9 cellular contexts compared by ENCODE assay signal in the genomic region with DNA sequence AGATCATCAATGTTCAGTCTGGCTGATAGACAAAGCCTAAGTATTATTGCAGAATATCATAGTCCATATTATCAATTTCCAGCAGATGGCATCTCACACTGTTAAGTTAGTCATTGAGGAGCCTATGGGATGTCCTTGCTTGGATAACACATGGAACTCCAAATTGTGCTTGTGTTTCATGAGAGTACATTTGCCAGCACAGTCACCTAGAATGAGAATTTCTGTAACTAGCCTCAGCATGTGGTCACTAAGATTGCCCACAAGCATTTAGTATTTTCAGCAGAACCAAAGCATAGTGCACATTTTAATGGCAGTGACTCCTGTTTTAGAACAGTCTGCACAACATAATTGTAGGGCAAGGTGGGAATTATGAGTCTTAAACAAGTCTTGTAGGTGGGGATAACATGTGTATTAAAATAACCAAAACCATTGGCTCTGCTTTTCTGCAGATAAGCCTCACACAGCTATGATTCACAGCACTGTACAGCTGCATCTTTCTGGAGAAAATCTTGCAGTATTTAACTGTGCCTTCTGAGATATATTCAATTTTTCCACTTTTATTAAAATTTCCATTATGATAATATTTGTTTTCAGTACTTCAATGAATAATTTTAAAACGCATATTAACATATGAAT.
DNase-seq lines count a peak whose midpoint lies in the region; ATAC-seq and TF ChIP-seq lines count a peak whose summit lies in the region.
"Had no signal": no experiment of that assay in that cellular context is flagged by ENCODE, and none has a peak within 500 bp of the region (broad histone marks: within the 10 kb centered on the region; RNA-seq: fewer than 3 reads in every experiment).

No MANE protein-coding gene starts in this region.

- no peaks in the 10 kb centered on the region for H3K27me3 Mint-ChIP-seq in naive thymus-derived CD8-positive, alpha-beta T cell
- H3K27me3 Mint-ChIP-seq: IgD-negative memory B cell had no signal

- in situ Hi-C loops in G401 (cut with HindIII; ENCODE audit: low sequenced_read_pairs) = no loop called here

- peaks cover 0 to 4% (median 2%) of the 10 kb centered on the region in 9 donors for H3K9me3 Mint-ChIP-seq in naive thymus-derived CD8-positive, alpha-beta T cell
- peaks cover 8% of the 10 kb centered on the region for H3K9me3 Mint-ChIP-seq in stimulated activated effector memory CD8-positive, alpha-beta T cell treated with anti-CD3 and anti-CD28 coated beads, Interleukin-12 subunit alpha, Interleukin-12 subunit beta, amount 100 ng/mL, for 72 hours

- ATAC-seq in body of pancreas = peak; percentile 15
- no peak for ATAC-seq in naive thymus-derived CD8-positive, alpha-beta T cell
- no peak for ATAC-seq in stimulated activated effector memory CD8-positive, alpha-beta T cell treated with anti-CD3 and anti-CD28 coated beads, Interleukin-12 subunit alpha, Interleukin-12 subunit beta, amount 100 ng/mL, for 72 hours
- no peak for ATAC-seq in GM21390 (IDR thresholded peaks at IDR 0.05; ENCODE audit: unreplicated experiment)
- ATAC-seq in HG03439 (IDR thresholded peaks at IDR 0.05; ENCODE audit: unreplicated experiment) = no peak

- no peaks in the 10 kb centered on the region for H3K79me2 ChIP-seq in osteoblast (ENCODE audit: insufficient read depth, low read length)

- no peak overlapping the region for H3K4me2 ChIP-seq in osteoblast (ENCODE audit: insufficient read depth, low read length)

- no peak overlapping the region for H3K27ac Mint-ChIP-seq in naive thymus-derived CD8-positive, alpha-beta T cell
- no peak overlapping the region for H3K27ac Mint-ChIP-seq in stimulated activated effector memory CD8-positive, alpha-beta T cell treated with anti-CD3 and anti-CD28 coated beads, Interleukin-12 subunit alpha, Interleukin-12 subunit beta, amount 100 ng/mL, for 72 hours
- H3K27ac Mint-ChIP-seq: IgD-negative memory B cell had no signal

- peak in 3 of 7 experiments; percentile 20 to 36 (median 32) for TF ChIP-seq CTCF in body of pancreas (IDR thresholded peaks at IDR 0.05)
- peak; percentile 41 for TF ChIP-seq CTCF in osteoblast (IDR thresholded peaks at IDR 0.05; ENCODE audit: extremely low read depth, low read depth, low read length)

- H4K20me1 ChIP-seq in osteoblast (ENCODE audit: insufficient read depth, low read length) = no peaks in the 10 kb centered on the region

- H2AFZ ChIP-seq in osteoblast (ENCODE audit: low read length) = no peak overlapping the region

- no peaks in the 10 kb centered on the region for H3K27me3 ChIP-seq in body of pancreas
- H3K27me3 ChIP-seq in osteoblast (ENCODE audit: insufficient read depth, low read length) = no peaks in the 10 kb centered on the region

- no peaks in the 10 kb centered on the region for H3K4me1 Mint-ChIP-seq in naive thymus-derived CD8-positive, alpha-beta T cell
- no peaks in the 10 kb centered on the region for H3K4me1 Mint-ChIP-seq in stimulated activated effector memory CD8-positive, alpha-beta T cell treated with anti-CD3 and anti-CD28 coated beads, Interleukin-12 subunit alpha, Interleukin-12 subunit beta, amount 100 ng/mL, for 72 hours
- H3K4me1 Mint-ChIP-seq: IgD-negative memory B cell had no signal

- POLR2A ChIA-PET in naive thymus-derived CD8-positive, alpha-beta T cell (lab: Charles Lee) = no interaction called here

- H3K27ac ChIP-seq in body of pancreas = no peak overlapping the region
- H3K27ac ChIP-seq in osteoblast (ENCODE audit: low read depth, low read length) = no peak overlapping the region

- DNase-seq in G401 (ENCODE audit: low spot score) (peak; percentile 6), NCI-H146 (lab: John Stamatoyannopoulos, UW) (peak; percentile 83), body of pancreas (no peak), osteoblast (ENCODE audit: insufficient read length, low spot score, missing footprints) (peak; percentile 43)
- no peak for DNase-seq in naive thymus-derived CD8-positive, alpha-beta T cell
- no peak for DNase-seq in stimulated activated effector memory CD8-positive, alpha-beta T cell treated with anti-CD3 and anti-CD28 coated beads, Interleukin-12 subunit alpha, Interleukin-12 subunit beta, amount 100 ng/mL, for 72 hours (ENCODE audit: low spot score in 2 of 2)

- H3K4me3 ChIP-seq in body of pancreas = no peak overlapping the region
- H3K4me3 ChIP-seq in osteoblast (ENCODE audit: insufficient read depth, low read length) = no peak overlapping the region

- H3K9me3 ChIP-seq in body of pancreas (no peaks in the 10 kb centered on the region), osteoblast (ENCODE audit: low read depth, low read length) (no peaks in the 10 kb centered on the region)

- H3K36me3 Mint-ChIP-seq in naive thymus-derived CD8-positive, alpha-beta T cell = no peaks in the 10 kb centered on the region
- H3K36me3 Mint-ChIP-seq in stimulated activated effector memory CD8-positive, alpha-beta T cell treated with anti-CD3 and anti-CD28 coated beads, Interleukin-12 subunit alpha, Interleukin-12 subunit beta, amount 100 ng/mL, for 72 hours = no peaks in the 10 kb centered on the region
- H3K36me3 Mint-ChIP-seq: IgD-negative memory B cell had no signal

- H3K4me1 ChIP-seq in body of pancreas (peaks cover 8% of the 10 kb centered on the region), osteoblast (ENCODE audit: insufficient read depth, low read length) (peaks cover 5% of the 10 kb centered on the region)

- WGBS in body of pancreas, 2 donors = 76 to 90% methylated on average over 1 of the region's 1 CpG

- H3K4me3 Mint-ChIP-seq in naive thymus-derived CD8-positive, alpha-beta T cell = no peak overlapping the region
- H3K4me3 Mint-ChIP-seq in stimulated activated effector memory CD8-positive, alpha-beta T cell treated with anti-CD3 and anti-CD28 coated beads, Interleukin-12 subunit alpha, Interleukin-12 subunit beta, amount 100 ng/mL, for 72 hours = no peak overlapping the region
- H3K4me3 Mint-ChIP-seq: IgD-negative memory B cell had no signal

- no peak for TF ChIP-seq POLR2A in body of pancreas (IDR thresholded peaks at IDR 0.05)

- H3K36me3 ChIP-seq in body of pancreas (replicated peaks in 1 of 2; ENCODE audit: insufficient read depth in 1 of 2, low read depth in 2 of 2) (no peaks in the 10 kb centered on the region), osteoblast (ENCODE audit: insufficient read depth, low read length) (no peaks in the 10 kb centered on the region)

- intact Hi-C loops in body of pancreas (cut with DNase I) = no loop called here

Comparison
In these comparisons a context has a peak if more than half of its experiments do, and no peak if none do; other contexts are left out.
1. DNase-seq: peak in G401 (single experiment), NCI-H146 (single experiment) and osteoblast (single experiment); none in body of pancreas (0 of 4), naive thymus-derived CD8-positive, alpha-beta T cell (0 of 10) and stimulated activated effector memory CD8-positive, alpha-beta T cell treated with anti-CD3 and anti-CD28 coated beads, Interleukin-12 subunit alpha, Interleukin-12 subunit beta, amount 100 ng/mL, for 72 hours (0 of 2).